In genomic region chr7:130990178-130990832, GRCh38 we compare ENCODE assay signal across 11 cellular contexts.
A peak's percentile ranks its signal among the peaks of the same experiment; 100 is the strongest.
DNase-seq lines count a peak whose midpoint lies in the region; ATAC-seq and TF ChIP-seq lines count a peak whose summit lies in the region.
"Had no signal": no experiment of that assay in that cellular context is flagged by ENCODE, and none has a peak within 500 bp of the region (broad histone marks: within the 10 kb centered on the region; RNA-seq: fewer than 3 reads in every experiment).

No MANE protein-coding gene starts in this region.

- no peak for TF ChIP-seq CTCF in CD8-positive, alpha-beta T cell (IDR thresholded peaks at IDR 0.05)
- TF ChIP-seq CTCF in activated B cell treated with CpG ODN at 0.5 μM for 24 hours (IDR thresholded peaks at IDR 0.05) = no peak

- no peak overlapping the region for H3K9ac ChIP-seq in neuronal stem cell (ENCODE audit: low read depth, low read length, poor library complexity)

- no peak overlapping the region for H2AFZ ChIP-seq in neuronal stem cell (ENCODE audit: low read length)

- H3K79me1 ChIP-seq in neuronal stem cell (ENCODE audit: low read depth, low read length) = no peaks in the 10 kb centered on the region

- H3K27me3 Mint-ChIP-seq in CD8-positive, alpha-beta T cell (ENCODE audit: low read depth) = no peaks in the 10 kb centered on the region
- H3K27me3 Mint-ChIP-seq in activated B cell treated with CpG ODN at 0.5 μM for 24 hours = no peaks in the 10 kb centered on the region

- no peak overlapping the region for H4K8ac ChIP-seq in neuronal stem cell (ENCODE audit: low read depth, low read length)

- no peak overlapping the region for H4K91ac ChIP-seq in neuronal stem cell (ENCODE audit: low read depth, low read length, poor library complexity)

- POLR2A ChIA-PET in CD8-positive, alpha-beta T cell (lab: Charles Lee) = no interaction called here
- POLR2A ChIA-PET in activated B cell treated with CpG ODN at 0.5 μM for 24 hours (lab: Charles Lee) = interaction anchor here (0.6 kb wide), 1 partner anchor 51 kb away, joined by 3 read pairs; no protein-coding TSS in a partner anchor

- H3K4me2 ChIP-seq in neuronal stem cell (ENCODE audit: insufficient read depth, low read length, poor library complexity, severe bottlenecking) = no peak overlapping the region

- no CpG with 5 or more reads among the region's 16 CpGs for WGBS in neuronal stem cell (ENCODE audit: extremely low coverage in 2 of 2, insufficient read length in 2 of 2, insufficient replicate concordance in 1 of 2), 2 donors

- peaks cover 64% of the 10 kb centered on the region for H3K4me1 Mint-ChIP-seq in CD8-positive, alpha-beta T cell (ENCODE audit: low read depth)
- peaks cover 84% of the 10 kb centered on the region for H3K4me1 Mint-ChIP-seq in activated B cell treated with CpG ODN at 0.5 μM for 24 hours

- DNase-seq in CD8-positive, alpha-beta T cell = peak in 3 of 7 experiments; percentile 25 to 46 (median 36)
- DNase-seq in activated B cell treated with CpG ODN at 0.5 μM for 24 hours (no peak), epithelial cell of prostate (ENCODE audit: low read depth, low spot score) (no peak), AG08396 (ENCODE audit: low spot score) (no peak), neuronal stem cell (ENCODE audit: low spot score) (no peak), DMS 273 treated with DMSO at 0.1 percent for 48 hours (lab: John Stamatoyannopoulos, UW) (no peak)
- DNase-seq: Kasumi-1, NCI-H2227 treated with DMSO at 0.1 percent for 48 hours had no signal

- H3K4me1 ChIP-seq in CD8-positive, alpha-beta T cell (ENCODE audit: insufficient read depth, low read length) = peaks cover 75% of the 10 kb centered on the region
- peaks cover 5 to 7% of the 10 kb centered on the region in 2 donors for H3K4me1 ChIP-seq in neuronal stem cell (ENCODE audit: control insufficient read depth in 2 of 2, insufficient read depth in 1 of 2, low read depth in 1 of 2, low read length in 2 of 2)

- H2BK5ac ChIP-seq in neuronal stem cell (ENCODE audit: low read length) = no peak overlapping the region

- CTCF ChIA-PET in CD8-positive, alpha-beta T cell (lab: Charles Lee) = interaction anchor here (1.0 to 1.3 kb wide), 3 partner anchors 8 to 30 kb away, joined by 3 to 5 read pairs (median 5); no protein-coding TSS in a partner anchor
- CTCF ChIA-PET in activated B cell treated with CpG ODN at 0.5 μM for 24 hours (lab: Charles Lee) = interaction anchor here (1.1 to 1.9 kb wide), 3 partner anchors 8 to 93 kb away, joined by 4 to 8 read pairs (median 4); no protein-coding TSS in a partner anchor

- H2BK120ac ChIP-seq in neuronal stem cell (ENCODE audit: low read depth, low read length) = no peak overlapping the region

- no peak overlapping the region for H3K23ac ChIP-seq in neuronal stem cell (ENCODE audit: low read depth, low read length, poor library complexity)

- no peak overlapping the region for H2BK15ac ChIP-seq in neuronal stem cell (ENCODE audit: low read length)

- H3K14ac ChIP-seq in neuronal stem cell (ENCODE audit: low read length) = no peak overlapping the region

- no peak overlapping the region for H2AK5ac ChIP-seq in neuronal stem cell (ENCODE audit: low read depth, low read length)

- H3K36me3 Mint-ChIP-seq in CD8-positive, alpha-beta T cell = peaks cover 68% of the 10 kb centered on the region
- H3K36me3 Mint-ChIP-seq in activated B cell treated with CpG ODN at 0.5 μM for 24 hours (ENCODE audit: low read depth) = peaks cover 53% of the 10 kb centered on the region

- no peak overlapping the region for H3K27ac ChIP-seq in CD8-positive, alpha-beta T cell (ENCODE audit: low read depth, low read length)
- H3K27ac ChIP-seq in epithelial cell of prostate (peak overlapping the region; percentile 23), skin epidermis (peak overlapping the region in 11 of 21 experiments; percentile 37 to 68 (median 56)), neuronal stem cell (replicated peaks; ENCODE audit: low read length) (no peak overlapping the region)

- no peak overlapping the region for H2BK12ac ChIP-seq in neuronal stem cell (ENCODE audit: low read length)

- H3K9me3 Mint-ChIP-seq in CD8-positive, alpha-beta T cell = no peaks in the 10 kb centered on the region
- H3K9me3 Mint-ChIP-seq in activated B cell treated with CpG ODN at 0.5 μM for 24 hours = no peaks in the 10 kb centered on the region
- H3K9me3 Mint-ChIP-seq: CD14-positive monocyte had no signal

- H3K9me3 ChIP-seq in CD8-positive, alpha-beta T cell (ENCODE audit: low read length) = no peaks in the 10 kb centered on the region
- H3K9me3 ChIP-seq in neuronal stem cell (replicated peaks in 1 of 2; ENCODE audit: control insufficient read depth in 2 of 2, insufficient read depth in 1 of 2, low read depth in 1 of 2, low read length in 2 of 2) = peaks cover 0 to 3% of the 10 kb centered on the region in 2 donors

- no peaks in the 10 kb centered on the region for H3K27me3 ChIP-seq in CD8-positive, alpha-beta T cell (ENCODE audit: insufficient read depth, low read length)
- H3K27me3 ChIP-seq in neuronal stem cell (ENCODE audit: control insufficient read depth in 3 of 3, insufficient read depth in 3 of 3, low read depth in 1 of 3, low read length in 3 of 3) = no peaks in the 10 kb centered on the region

- H3K36me3 ChIP-seq in CD8-positive, alpha-beta T cell (ENCODE audit: insufficient read depth, low read length) = no peaks in the 10 kb centered on the region
- no peaks in the 10 kb centered on the region for H3K36me3 ChIP-seq in neuronal stem cell (replicated peaks in 1 of 2; ENCODE audit: control insufficient read depth in 2 of 2, insufficient read depth in 2 of 2, low read length in 2 of 2)

- H3K4me3 ChIP-seq in CD8-positive, alpha-beta T cell (ENCODE audit: low read depth, low read length) = no peak overlapping the region
- no peak overlapping the region for H3K4me3 ChIP-seq in skin epidermis
- no peak overlapping the region for H3K4me3 ChIP-seq in neuronal stem cell (ENCODE audit: low read length in 2 of 2)

- peak overlapping the region; percentile 32 for H3K4me3 Mint-ChIP-seq in CD8-positive, alpha-beta T cell
- H3K4me3 Mint-ChIP-seq in activated B cell treated with CpG ODN at 0.5 μM for 24 hours = no peak overlapping the region
- H3K4me3 Mint-ChIP-seq: CD14-positive monocyte had no signal

- ATAC-seq in CD8-positive, alpha-beta T cell = peak; percentile 33
- no peak for ATAC-seq in activated B cell treated with CpG ODN at 0.5 μM for 24 hours (ENCODE audit: low read depth)
- ATAC-seq in HG02852 (IDR thresholded peaks at IDR 0.05; ENCODE audit: unreplicated experiment) = no peak

- no peak overlapping the region for H3K18ac ChIP-seq in neuronal stem cell (ENCODE audit: low read length)

- intact Hi-C loops in CD8-positive, alpha-beta T cell (cut with DNase I, micrococcal nuclease) = no loop called here
- intact Hi-C loops in activated B cell treated with CpG ODN at 0.5 μM for 24 hours (cut with micrococcal nuclease) = no loop called here

- H3K4ac ChIP-seq in neuronal stem cell (ENCODE audit: low read length) = no peak overlapping the region

- H3K27ac Mint-ChIP-seq in CD8-positive, alpha-beta T cell = peak overlapping the region; percentile 82
- peak overlapping the region; percentile 25 for H3K27ac Mint-ChIP-seq in activated B cell treated with CpG ODN at 0.5 μM for 24 hours

Comparison
In these comparisons a context has a peak if more than half of its experiments do, and no peak if none do; other contexts are left out.
1. H3K27ac ChIP-seq: peak in epithelial cell of prostate (single experiment) and skin epidermis (11 of 21); none in CD8-positive, alpha-beta T cell (single experiment) and neuronal stem cell (single experiment).